ENCODE assay signal across 1 cellular context in the genomic region with DNA sequence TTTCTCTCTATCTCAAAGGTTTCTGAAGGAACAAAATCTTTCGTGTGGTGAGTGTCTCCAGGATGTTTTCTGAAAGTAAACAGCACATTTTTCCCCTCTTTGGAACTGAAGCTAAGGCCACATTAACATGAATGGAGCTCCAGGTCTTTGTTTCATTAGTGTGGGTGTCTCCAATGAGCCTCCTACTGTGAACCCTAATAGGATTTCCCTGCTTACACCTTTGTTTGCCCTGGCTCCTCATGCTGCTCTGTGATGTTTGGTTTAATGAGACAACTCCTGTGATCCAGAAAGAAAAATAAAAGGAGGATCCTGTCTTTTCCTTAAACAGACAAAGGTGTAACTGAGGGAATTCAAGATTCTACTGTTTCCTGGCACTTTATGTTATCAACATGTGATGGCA.
TF ChIP-seq lines count a peak whose summit lies in the region.

No MANE protein-coding gene starts in this region.

TF ChIP-seq in K562, 482 proteins besides CTCF, POLR2A, EP300 and RAD21 (continued from another document):
- TF ChIP-seq, protein P1, sequence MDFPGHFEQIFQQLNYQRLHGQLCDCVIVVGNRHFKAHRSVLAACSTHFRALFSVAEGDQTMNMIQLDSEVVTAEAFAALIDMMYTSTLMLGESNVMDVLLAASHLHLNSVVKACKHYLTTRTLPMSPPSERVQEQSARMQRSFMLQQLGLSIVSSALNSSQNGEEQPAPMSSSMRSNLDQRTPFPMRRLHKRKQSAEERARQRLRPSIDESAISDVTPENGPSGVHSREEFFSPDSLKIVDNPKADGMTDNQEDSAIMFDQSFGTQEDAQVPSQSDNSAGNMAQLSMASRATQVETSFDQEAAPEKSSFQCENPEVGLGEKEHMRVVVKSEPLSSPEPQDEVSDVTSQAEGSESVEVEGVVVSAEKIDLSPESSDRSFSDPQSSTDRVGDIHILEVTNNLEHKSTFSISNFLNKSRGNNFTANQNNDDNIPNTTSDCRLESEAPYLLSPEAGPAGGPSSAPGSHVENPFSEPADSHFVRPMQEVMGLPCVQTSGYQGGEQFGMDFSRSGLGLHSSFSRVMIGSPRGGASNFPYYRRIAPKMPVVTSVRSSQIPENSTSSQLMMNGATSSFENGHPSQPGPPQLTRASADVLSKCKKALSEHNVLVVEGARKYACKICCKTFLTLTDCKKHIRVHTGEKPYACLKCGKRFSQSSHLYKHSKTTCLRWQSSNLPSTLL (IDR thresholded peaks at IDR 0.05) = no peak
- TF ChIP-seq TRIM25 (IDR thresholded peaks at IDR 0.05; ENCODE audit: borderline replicate concordance) = no peak
- TF ChIP-seq CHD2 (IDR thresholded peaks at IDR 0.05; ENCODE audit: low read depth, low read length) = no peak
- no peak for TF ChIP-seq CREBBP (IDR thresholded peaks at IDR 0.05; ENCODE audit: low read depth, low read length)
